22 cellular contexts compared by ENCODE assay signal in the genomic region with DNA sequence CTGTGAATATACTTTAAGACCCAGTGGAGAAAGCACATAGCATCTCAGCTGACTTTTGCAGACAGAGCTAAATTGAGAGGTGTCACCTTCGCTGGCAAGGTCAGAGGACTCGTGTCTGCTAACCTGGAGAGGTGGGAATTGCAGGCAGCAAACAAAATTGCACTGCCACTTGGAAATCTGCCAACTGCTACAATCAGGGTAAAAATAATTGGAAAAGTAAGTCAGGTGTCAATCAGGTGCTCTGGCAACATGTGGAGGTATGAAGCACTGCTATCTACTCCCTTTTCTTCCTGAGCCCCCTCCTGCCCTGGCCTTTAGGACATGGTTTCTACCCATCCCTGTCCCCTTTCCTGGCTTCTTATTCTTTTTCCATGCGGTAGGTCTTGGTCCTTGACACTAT. TPM values are rescaled to one million over a fixed set of nuclear protein-coding genes. Genes with fewer than 3 reads are reported as not detected.
"Had no signal": no experiment of that assay in that cellular context is flagged by ENCODE, and none has a peak within 500 bp of the region (broad histone marks: within the 10 kb centered on the region; RNA-seq: fewer than 3 reads in every experiment).

No MANE protein-coding gene starts in this region.

- H3K4me3 ChIP-seq: MG63, SJSA1, SK-N-MC had no signal

- H3K27ac ChIP-seq: HL-60, SJSA1, SK-N-MC had no signal

- FAIRE-seq: HTR-8/SVneo, RCC 7860 had no signal

- H3K4me1 ChIP-seq: SJSA1 had no signal

- DNase-seq: Karpas-422, KG1, MG63, NCI-H1092, NCI-H1436 treated with DMSO at 0.1 percent for 48 hours, NCI-H1694, NCI-H187 treated with DMSO at 0.1 percent for 48 hours, NCI-H2029 treated with DMSO at 0.1 percent for 48 hours, NCI-H345, NCI-H446 treated with DMSO at 0.1 percent for 48 hours, NCI-H510A treated with DMSO at 0.1 percent for 48 hours, NCI-H526, NCI-H774, Right ventricle myocardium superior, RPMI8226, SIG-M5 had no signal

- H3K36me3 ChIP-seq: MG63, SJSA1 had no signal

- H3K27me3 ChIP-seq: MG63 had no signal

- H3K9me3 ChIP-seq: MG63, SJSA1 had no signal

RNA-seq across cellular contexts. Expression of a gene that starts 24.1 kb away (rescaled TPM):
- total RNA-seq: SJSA1; T-helper 1 cell treated with Interleukin-12 subunit alpha and Interleukin-12 subunit beta and Interleukin-4 antibody, amounts not matched to agents 30 ng/mL and 1 ng/mL, for 36 hours had no signal
